24 cellular contexts compared by ENCODE assay signal in genomic region chr3:148136816-148137215, GRCh38.
"Had no signal": no experiment of that assay in that cellular context is flagged by ENCODE, and none has a peak within 500 bp of the region (broad histone marks: within the 10 kb centered on the region; RNA-seq: fewer than 3 reads in every experiment).

No MANE protein-coding gene starts in this region.

- DNase-seq: dermis blood vessel endothelial cell; dorsolateral prefrontal cortex; effector CD4-positive, alpha-beta T cell; effector memory CD4-positive, alpha-beta T cell; foreskin keratinocyte; gastrocnemius medialis; glutamatergic neuron; head of caudate nucleus; heart right ventricle; hippocampal formation; islet precursor cell; kidney; kidney glomerular epithelial cell; left colon; left ventricle myocardium inferior; lower lobe of right lung; mesenchymal stem cell; mucosa of descending colon; naive B cell; naive thymus-derived CD8-positive, alpha-beta T cell had no signal

- H3K4me3 Mint-ChIP-seq: mesothelial cell of epicardium; naive B cell; naive thymus-derived CD8-positive, alpha-beta T cell had no signal

- ATAC-seq: foreskin keratinocyte; gastrocnemius medialis; heart right ventricle; left colon; left lobe of liver; lower lobe of right lung; mucosa of descending colon; naive thymus-derived CD8-positive, alpha-beta T cell had no signal

- H3K36me3 ChIP-seq: esophagus muscularis mucosa, gastrocnemius medialis, heart right ventricle, left ventricle myocardium inferior, lower lobe of right lung had no signal

- H3K27me3 Mint-ChIP-seq: naive B cell had no signal

- H3K27ac ChIP-seq: coronary artery, dorsolateral prefrontal cortex, esophagus muscularis mucosa, foreskin keratinocyte, gastrocnemius medialis, heart right ventricle, left ventricle myocardium inferior, lower lobe of right lung had no signal

- H3K36me3 Mint-ChIP-seq: mesothelial cell of epicardium; naive B cell; naive thymus-derived CD8-positive, alpha-beta T cell had no signal

- H3K4me1 Mint-ChIP-seq: naive B cell; naive thymus-derived CD8-positive, alpha-beta T cell had no signal

- H3K4me3 ChIP-seq: coronary artery, dorsolateral prefrontal cortex, esophagus muscularis mucosa, gastrocnemius medialis, heart right ventricle, left ventricle myocardium inferior, lower lobe of right lung, mucosa of descending colon had no signal

- H3K4me1 ChIP-seq: esophagus muscularis mucosa, foreskin keratinocyte, gastrocnemius medialis, heart right ventricle, left ventricle myocardium inferior, lower lobe of right lung had no signal

- H3K27me3 ChIP-seq: dorsolateral prefrontal cortex, esophagus muscularis mucosa, foreskin keratinocyte, gastrocnemius medialis, heart right ventricle had no signal

- H3K9me3 ChIP-seq: esophagus muscularis mucosa, gastrocnemius medialis, heart right ventricle, left ventricle myocardium inferior, lower lobe of right lung, mucosa of descending colon had no signal

- H3K27ac Mint-ChIP-seq: mesothelial cell of epicardium; naive B cell; naive thymus-derived CD8-positive, alpha-beta T cell had no signal
